20 cellular contexts compared by ENCODE assay signal in the genomic region with DNA sequence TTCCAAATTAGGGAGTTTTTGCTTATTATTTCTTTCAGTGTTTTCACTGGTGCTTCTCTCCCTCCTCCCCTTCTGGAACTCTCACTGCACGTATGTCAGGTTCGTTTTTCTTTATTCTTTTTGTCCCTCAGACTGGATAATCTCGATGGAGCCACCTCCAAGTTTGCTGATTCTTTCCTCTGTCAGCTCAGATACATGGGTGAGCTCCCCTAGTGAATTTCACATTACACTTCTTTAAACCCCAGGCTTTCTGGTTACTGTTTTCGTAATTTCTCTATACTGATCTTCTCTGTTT.
"Had no signal": no experiment of that assay in that cellular context is flagged by ENCODE, and none has a peak within 500 bp of the region (broad histone marks: within the 10 kb centered on the region; RNA-seq: fewer than 3 reads in every experiment).

No MANE protein-coding gene starts in this region.

- H3K4me2 ChIP-seq: KMS-11 had no signal

- H3K27ac ChIP-seq: KMS-11, Peyer's patch, SJCRH30 had no signal

- ATAC-seq: Right ventricle myocardium inferior had no signal

- H3K9ac ChIP-seq: KMS-11 had no signal

- H3K4me3 ChIP-seq: Peyer's patch, SJCRH30 had no signal

- H3K36me3 ChIP-seq: SJCRH30 had no signal

- H3K9me3 ChIP-seq: Peyer's patch, SJCRH30 had no signal

- H3K27me3 ChIP-seq: Peyer's patch, SJCRH30 had no signal

- H3K4me1 ChIP-seq: Peyer's patch, SJCRH30 had no signal

- DNase-seq: IMR-90, Kasumi-1, MM.1S, NCI-H1092, NCI-H1105 treated with DMSO at 0.1 percent for 48 hours, NCI-H1417 treated with DMSO at 0.1 percent for 48 hours, NCI-H146, NCI-H1694 treated with DMSO at 0.1 percent for 48 hours, NCI-H1930, NCI-H2081, NCI-H2107, NCI-H2227 treated with DMSO at 0.1 percent for 48 hours, NCI-H524, NCI-H526 treated with DMSO at 0.1 percent for 48 hours, NCI-H774, Peyer's patch, SHP77 treated with DMSO at 0.1 percent for 48 hours, SJCRH30 had no signal
